In genomic region chrX:14630724-14631123, GRCh38 we compare ENCODE assay signal across 1 cellular context.
TF ChIP-seq lines count a peak whose summit lies in the region.

No MANE protein-coding gene starts in this region.

TF ChIP-seq in H1, 55 proteins besides CTCF, POLR2A, EP300 and RAD21 (continued from another document):
- TF ChIP-seq EGR1 (IDR thresholded peaks at IDR 0.05; ENCODE audit: borderline replicate concordance, low read depth, low read length) (no peak), KDM5A (IDR thresholded peaks at IDR 0.05; ENCODE audit: low read length) (no peak), CEBPB (IDR thresholded peaks at IDR 0.05; ENCODE audit: low read depth, low read length) (no peak), TAF1 (IDR thresholded peaks at IDR 0.05; ENCODE audit: low read depth, low read length) (no peak), GTF2F1 (IDR thresholded peaks at IDR 0.05; ENCODE audit: borderline replicate concordance, low read depth, low read length) (no peak), USF2 (IDR thresholded peaks at IDR 0.05; ENCODE audit: low read length) (no peak), CHD7 (IDR thresholded peaks at IDR 0.05; ENCODE audit: insufficient replicate concordance, low read length) (no peak), BACH1 (IDR thresholded peaks at IDR 0.05; ENCODE audit: low read length) (no peak), MAFK (IDR thresholded peaks at IDR 0.05; ENCODE audit: low read depth, low read length) (no peak), SP1 (IDR thresholded peaks at IDR 0.05; ENCODE audit: low read depth, low read length) (no peak), SIX5 (IDR thresholded peaks at IDR 0.05; ENCODE audit: low read depth, low read length) (no peak), TEAD4 (IDR thresholded peaks at IDR 0.05; ENCODE audit: low read depth, low read length) (no peak), ZNF274 (IDR thresholded peaks at IDR 0.05; ENCODE audit: borderline replicate concordance, extremely low read depth, low read length) (no peak), CBX5 (IDR thresholded peaks at IDR 0.05; ENCODE audit: low read depth, low read length) (no peak), EZH2 (IDR thresholded peaks at IDR 0.05; ENCODE audit: low read depth, low read length, severe bottlenecking) (no peak)
